Comparison of ENCODE assay signal across 1 cellular context in genomic region chr5:178150977-178151734, GRCh38.
TF ChIP-seq lines count a peak whose summit lies in the region.

No MANE protein-coding gene starts in this region.

TF ChIP-seq in endothelial cell of umbilical vein, 7 proteins besides CTCF, POLR2A, EP300 and RAD21:
- TF ChIP-seq FOS (IDR thresholded peaks at IDR 0.05; ENCODE audit: borderline replicate concordance, insufficient read depth, low read length) (no peak), GATA2 (IDR thresholded peaks at IDR 0.05; ENCODE audit: insufficient read depth, insufficient read length, low read depth, low read length) (no peak), EZH2 (IDR thresholded peaks at IDR 0.05; ENCODE audit: borderline replicate concordance, low read depth, low read length, severe bottlenecking) (no peak), MAX (IDR thresholded peaks at IDR 0.05; ENCODE audit: insufficient read depth, insufficient read length) (no peak), POLR2AphosphoS5 (IDR thresholded peaks at IDR 0.05; ENCODE audit: insufficient read depth, low read depth, low read length) (no peak), MYC (IDR thresholded peaks at IDR 0.05; ENCODE audit: low read depth, low read length) (no peak), JUN (IDR thresholded peaks at IDR 0.05; ENCODE audit: borderline replicate concordance, insufficient read depth, insufficient read length, low read depth) (no peak)
